Comparison of ENCODE assay signal across 13 cellular contexts in genomic region chr7:3461923-3462322, GRCh38.
DNase-seq lines count a peak whose midpoint lies in the region; TF ChIP-seq lines count a peak whose summit lies in the region.
"Had no signal": no experiment of that assay in that cellular context is flagged by ENCODE, and none has a peak within 500 bp of the region (broad histone marks: within the 10 kb centered on the region; RNA-seq: fewer than 3 reads in every experiment).

No MANE protein-coding gene starts in this region.

- peak; percentile 30 to 87 (median 70) for DNase-seq in CD8-positive, alpha-beta memory T cell
- DNase-seq in activated CD4-positive, alpha-beta memory T cell treated with anti-CD3 and anti-CD28 coated beads, Interleukin-2, amount 10 ng/mL, durations not matched to agents 7 days and 5 days, result peak; percentile 73
- peak; percentile 41 to 74 for DNase-seq in stimulated activated CD4-positive, alpha-beta T cell treated with anti-CD3 and anti-CD28 coated beads, Interleukin-4, amount 100 ng/mL, for 4 hours
- DNase-seq in HUDEP-2 (lab: John Stamatoyannopoulos, UW; ENCODE audit: unreplicated experiment in 76 of 76) (no peak), NCI-H1105 (lab: John Stamatoyannopoulos, UW) (no peak), D341Med (ENCODE audit: low spot score) (no peak), left ventricle myocardium inferior (no peak)
- DNase-seq: brain microvascular endothelial cell, naive B cell, NCI-H345 had no signal

- peaks cover 0 to 4% of the 10 kb centered on the region in 2 donors for H3K27me3 Mint-ChIP-seq in CD8-positive, alpha-beta memory T cell
- H3K27me3 Mint-ChIP-seq in activated CD4-positive, alpha-beta memory T cell treated with anti-CD3 and anti-CD28 coated beads, Interleukin-2, amount 10 ng/mL, durations not matched to agents 7 days and 5 days, result peaks cover 4% of the 10 kb centered on the region
- H3K27me3 Mint-ChIP-seq in activated naive CD4-positive, alpha-beta T cell treated with anti-CD3 and anti-CD28 coated beads, Interleukin-2, amount 50 U/mL, for 24 hours, result no peaks in the 10 kb centered on the region

- H3K9me3 ChIP-seq in CD8-positive, alpha-beta memory T cell (ENCODE audit: low read length), result no peaks in the 10 kb centered on the region
- H3K9me3 ChIP-seq in left ventricle myocardium inferior (replicated peaks), result no peaks in the 10 kb centered on the region

- peaks cover 37% of the 10 kb centered on the region for H3K4me1 ChIP-seq in CD8-positive, alpha-beta memory T cell (ENCODE audit: insufficient read depth, low read length)
- H3K4me1 ChIP-seq in left ventricle myocardium inferior, result no peaks in the 10 kb centered on the region

- H3K9me3 Mint-ChIP-seq in CD8-positive, alpha-beta memory T cell, result peaks cover 0 to 1% (median 0%) of the 10 kb centered on the region in 5 donors
- no peaks in the 10 kb centered on the region for H3K9me3 Mint-ChIP-seq in activated CD4-positive, alpha-beta memory T cell treated with anti-CD3 and anti-CD28 coated beads, Interleukin-2, amount 10 ng/mL, durations not matched to agents 7 days and 5 days
- H3K9me3 Mint-ChIP-seq in activated naive CD4-positive, alpha-beta T cell treated with anti-CD3 and anti-CD28 coated beads, Interleukin-2, amount 50 U/mL, for 24 hours, result no peaks in the 10 kb centered on the region
- H3K9me3 Mint-ChIP-seq: GM23338 had no signal

- H3K4me1 Mint-ChIP-seq in CD8-positive, alpha-beta memory T cell, result peaks cover 25 to 33% (median 30%) of the 10 kb centered on the region in 3 donors
- peaks cover 26% of the 10 kb centered on the region for H3K4me1 Mint-ChIP-seq in activated CD4-positive, alpha-beta memory T cell treated with anti-CD3 and anti-CD28 coated beads, Interleukin-2, amount 10 ng/mL, durations not matched to agents 7 days and 5 days
- H3K4me1 Mint-ChIP-seq in activated naive CD4-positive, alpha-beta T cell treated with anti-CD3 and anti-CD28 coated beads, Interleukin-2, amount 50 U/mL, for 24 hours, result peaks cover 62% of the 10 kb centered on the region
- H3K4me1 Mint-ChIP-seq: naive B cell had no signal

- peak overlapping the region in 5 of 7 donors; percentile 17 to 67 (median 47) for H3K4me3 Mint-ChIP-seq in CD8-positive, alpha-beta memory T cell
- H3K4me3 Mint-ChIP-seq in activated CD4-positive, alpha-beta memory T cell treated with anti-CD3 and anti-CD28 coated beads, Interleukin-2, amount 10 ng/mL, durations not matched to agents 7 days and 5 days, result no peak overlapping the region
- H3K4me3 Mint-ChIP-seq in activated naive CD4-positive, alpha-beta T cell treated with anti-CD3 and anti-CD28 coated beads, Interleukin-2, amount 50 U/mL, for 24 hours, result peak overlapping the region; percentile 68
- H3K4me3 Mint-ChIP-seq: GM23338 had no signal

- H3K4me3 ChIP-seq in CD8-positive, alpha-beta memory T cell (ENCODE audit: low read length), result peak overlapping the region; percentile 19
- no peak overlapping the region for H3K4me3 ChIP-seq in left ventricle myocardium inferior
- H3K4me3 ChIP-seq: GM23338, SJSA1 had no signal

- H3K27ac ChIP-seq in CD8-positive, alpha-beta memory T cell (ENCODE audit: low read depth, low read length), result no peak overlapping the region
- no peak overlapping the region for H3K27ac ChIP-seq in left ventricle myocardium inferior (replicated peaks)
- H3K27ac ChIP-seq: brain microvascular endothelial cell, SJSA1 had no signal

- no peaks in the 10 kb centered on the region for H3K27me3 ChIP-seq in CD8-positive, alpha-beta memory T cell (ENCODE audit: insufficient read depth, low read length, poor library complexity, severe bottlenecking)
- H3K27me3 ChIP-seq in left ventricle myocardium inferior (ENCODE audit: low read depth), result no peaks in the 10 kb centered on the region
- H3K27me3 ChIP-seq: brain microvascular endothelial cell, SJSA1 had no signal

- H3K36me3 ChIP-seq in CD8-positive, alpha-beta memory T cell (ENCODE audit: insufficient read depth, low read length), result no peaks in the 10 kb centered on the region
- no peaks in the 10 kb centered on the region for H3K36me3 ChIP-seq in left ventricle myocardium inferior
- H3K36me3 ChIP-seq: brain microvascular endothelial cell had no signal

- POLR2A ChIA-PET in CD8-positive, alpha-beta memory T cell (lab: Charles Lee), result no interaction called here
- POLR2A ChIA-PET in activated CD4-positive, alpha-beta memory T cell treated with anti-CD3 and anti-CD28 coated beads, Interleukin-2, amount 10 ng/mL, durations not matched to agents 7 days and 5 days (lab: Charles Lee), result no interaction called here

- no peak for TF ChIP-seq CTCF in left ventricle myocardium inferior (IDR thresholded peaks at IDR 0.05; ENCODE audit: borderline replicate concordance)

- intact Hi-C loops in left ventricle myocardium inferior (cut with micrococcal nuclease), result no loop called here

- H3K36me3 Mint-ChIP-seq in CD8-positive, alpha-beta memory T cell, result no peaks in the 10 kb centered on the region
- no peaks in the 10 kb centered on the region for H3K36me3 Mint-ChIP-seq in activated CD4-positive, alpha-beta memory T cell treated with anti-CD3 and anti-CD28 coated beads, Interleukin-2, amount 10 ng/mL, durations not matched to agents 7 days and 5 days (ENCODE audit: low read depth)
- H3K36me3 Mint-ChIP-seq in activated naive CD4-positive, alpha-beta T cell treated with anti-CD3 and anti-CD28 coated beads, Interleukin-2, amount 50 U/mL, for 24 hours, result no peaks in the 10 kb centered on the region
- H3K36me3 Mint-ChIP-seq: naive B cell had no signal

- H3K27ac Mint-ChIP-seq in CD8-positive, alpha-beta memory T cell, result peak overlapping the region in 7 of 8 donors; percentile 0 to 89 (median 53)
- H3K27ac Mint-ChIP-seq in activated CD4-positive, alpha-beta memory T cell treated with anti-CD3 and anti-CD28 coated beads, Interleukin-2, amount 10 ng/mL, durations not matched to agents 7 days and 5 days, result peak overlapping the region; percentile 36
- peak overlapping the region; percentile 49 for H3K27ac Mint-ChIP-seq in activated naive CD4-positive, alpha-beta T cell treated with anti-CD3 and anti-CD28 coated beads, Interleukin-2, amount 50 U/mL, for 24 hours
- H3K27ac Mint-ChIP-seq: GM23338, naive B cell had no signal

- CTCF ChIA-PET in CD8-positive, alpha-beta memory T cell (lab: Charles Lee), result interaction anchor here (1.4 kb wide), 1 partner anchor 49 kb away, joined by 3 read pairs; no protein-coding TSS in a partner anchor
- CTCF ChIA-PET in activated CD4-positive, alpha-beta memory T cell treated with anti-CD3 and anti-CD28 coated beads, Interleukin-2, amount 10 ng/mL, durations not matched to agents 7 days and 5 days (lab: Charles Lee), result interaction anchor here (0.9 to 1.2 kb wide), 3 partner anchors 12 to 598 kb away, joined by 3 read pairs; no protein-coding TSS in a partner anchor

Comparison
In these comparisons a context has a peak if more than half of its experiments do, and no peak if none do; other contexts are left out.
1. DNase-seq: peak in CD8-positive, alpha-beta memory T cell (5 of 5), activated CD4-positive, alpha-beta memory T cell treated with anti-CD3 and anti-CD28 coated beads, Interleukin-2, amount 10 ng/mL, durations not matched to agents 7 days and 5 days (single experiment) and stimulated activated CD4-positive, alpha-beta T cell treated with anti-CD3 and anti-CD28 coated beads, Interleukin-4, amount 100 ng/mL, for 4 hours (2 of 2); none in HUDEP-2 (0 of 76), NCI-H1105 (single experiment), D341Med (single experiment) and left ventricle myocardium inferior (single experiment).
2. Peak in every context shown above with its lines, with median percentiles within 50 percentile points of each other: H3K27ac Mint-ChIP-seq.